ENCODE assay signal across 8 cellular contexts in genomic region chr12:113461666-113462065, GRCh38. TPM values are rescaled to one million over a fixed set of nuclear protein-coding genes. Genes with fewer than 3 reads are reported as not detected.
A peak's percentile ranks its signal among the peaks of the same experiment; 100 is the strongest.
DNase-seq lines count a peak whose midpoint lies in the region; ATAC-seq and TF ChIP-seq lines count a peak whose summit lies in the region.

No MANE protein-coding gene starts in this region.

- intact Hi-C loops in Calu3 (cut with micrococcal nuclease; ENCODE audit: unreplicated experiment) = loop anchor here (1.0 to 10.0 kb wide), 2 partner anchors 263 to 451 kb away; no protein-coding TSS in a partner anchor

- TF ChIP-seq CTCF in Calu3 (IDR thresholded peaks at IDR 0.05; ENCODE audit: unreplicated experiment) (peak; percentile 49), HFF-Myc (IDR thresholded peaks at IDR 0.05; ENCODE audit: low read depth, low read length, missing control alignments) (peak; percentile 64), SK-N-SH (IDR thresholded peaks at IDR 0.05) (peak; percentile 38; the same call in 1 of the 2 replicates)

- TF ChIP-seq EP300 in SK-N-SH (IDR thresholded peaks at IDR 0.05; ENCODE audit: borderline replicate concordance in 1 of 2, low read depth in 1 of 2, low read length in 1 of 2) = no peak

- no peak overlapping the region for H3K4me3 Mint-ChIP-seq in Calu3 (ENCODE audit: low read depth, unreplicated experiment)

- WGBS in SK-N-SH (ENCODE audit: low lambda C conversion rate) = 28% methylated on average over 5 of the region's 5 CpGs

- POLR2A ChIA-PET in SK-N-SH (lab: Yijun Ruan, JAX) = no interaction called here

- H3K36me3 ChIP-seq in SK-N-SH (replicated peaks in 1 of 2; ENCODE audit: control insufficient read depth in 1 of 2, insufficient read depth in 2 of 2, low read length in 1 of 2) = no peaks in the 10 kb centered on the region

- no peaks in the 10 kb centered on the region for H3K9me2 ChIP-seq in SK-N-SH

- no TSS peak for BruUV-seq in Calu3 (replicated peaks; lab: Mats Ljungman, UMichigan)

- CTCF ChIA-PET in Calu3 (lab: Charles Lee) = interaction anchor here (0.6 to 1.2 kb wide), 5 partner anchors 12 to 305 kb away, joined by 3 to 6 read pairs (median 4); partner anchors contain the start of gene SDSL
- CTCF ChIA-PET in SK-N-SH (lab: Yijun Ruan, JAX) = interaction anchor here (0.5 to 5.4 kb wide), 34 partner anchors 9 to 458 kb away, joined by 3 to 44 read pairs (median 4); partner anchors contain the start of gene SDS

- H3K27me3 Mint-ChIP-seq in Calu3 (ENCODE audit: unreplicated experiment) = peaks cover 98% of the 10 kb centered on the region

- no peak overlapping the region for H3K27ac Mint-ChIP-seq in Calu3 (ENCODE audit: unreplicated experiment)

- H3F3A ChIP-seq in SK-N-SH (replicated peaks; ENCODE audit: insufficient read depth) = no peaks in the 10 kb centered on the region

- no peak for ATAC-seq in GM21381 (IDR thresholded peaks at IDR 0.05; ENCODE audit: unreplicated experiment)
- ATAC-seq in GM21576 (IDR thresholded peaks at IDR 0.05; ENCODE audit: unreplicated experiment) = no peak

- H3K36me3 Mint-ChIP-seq in Calu3 (ENCODE audit: insufficient read depth, unreplicated experiment) = no peaks in the 10 kb centered on the region

- H3K27ac ChIP-seq in SK-N-SH (ENCODE audit: low read depth in 2 of 2, low read length in 1 of 2) = no peak overlapping the region

- no peak for DNase-seq in Calu3
- DNase-seq in HFF-Myc (ENCODE audit: extremely low read depth, low read depth) = no peak
- peak; percentile 68 for DNase-seq in SK-N-SH
- DNase-seq in kidney tubule cell (ENCODE audit: low spot score) = peak; percentile 32
- no peak for DNase-seq in putamen (ENCODE audit: low spot score)
- DNase-seq in Ammon's horn (ENCODE audit: low spot score) = no peak

- no peak overlapping the region for H3K4me2 ChIP-seq in SK-N-SH

- no peak overlapping the region for H2AFZ ChIP-seq in SK-N-SH (ENCODE audit: low read depth)

- peaks cover 62% of the 10 kb centered on the region for H3K27me3 ChIP-seq in SK-N-SH (ENCODE audit: insufficient read depth)

- H3K4me1 Mint-ChIP-seq in Calu3 (ENCODE audit: low read depth, unreplicated experiment) = peaks cover 20% of the 10 kb centered on the region

- peaks cover 3% of the 10 kb centered on the region for H3K9me3 Mint-ChIP-seq in Calu3 (ENCODE audit: low read depth, unreplicated experiment)

- no peaks in the 10 kb centered on the region for H3K79me2 ChIP-seq in SK-N-SH (ENCODE audit: insufficient read depth)

- no peaks in the 10 kb centered on the region for H3K9me3 ChIP-seq in SK-N-SH

- 0 out of 2 replicates have a peak, but pooled peaks cover 10% of the 10 kb centered on the region for H4K20me1 ChIP-seq in SK-N-SH (ENCODE audit: insufficient read depth)

- H3K4me3 ChIP-seq in HFF-Myc (replicated peaks; ENCODE audit: low read depth, low read length) (no peak overlapping the region), SK-N-SH (ENCODE audit: low read depth in 2 of 2, low read length in 1 of 2) (no peak overlapping the region)

- H3K9ac ChIP-seq in SK-N-SH = no peak overlapping the region

- no peak for TF ChIP-seq RAD21 in SK-N-SH (IDR thresholded peaks at IDR 0.05; ENCODE audit: low read length)

- H3K4me1 ChIP-seq in SK-N-SH (ENCODE audit: control insufficient read depth in 1 of 2, insufficient read depth in 2 of 2, low read depth in 1 of 2, low read length in 1 of 2) = no peaks in the 10 kb centered on the region; a peak in 1 of 4 replicates

TF ChIP-seq in SK-N-SH, 30 proteins besides CTCF, POLR2A, EP300 and RAD21:
- TF ChIP-seq PBX3 (IDR thresholded peaks at IDR 0.05) = no peak
- TF ChIP-seq POLR2AphosphoS5 (IDR thresholded peaks at IDR 0.05; ENCODE audit: low read depth, low read length) = no peak
- TF ChIP-seq IRF3 (IDR thresholded peaks at IDR 0.05; ENCODE audit: low read depth, low read length) = no peak
- no peak for TF ChIP-seq TAF1 (IDR thresholded peaks at IDR 0.05; ENCODE audit: borderline replicate concordance, low read depth, low read length)
- no peak for TF ChIP-seq REST (IDR thresholded peaks at IDR 0.05; ENCODE audit: low read depth, low read length)
- TF ChIP-seq, protein P1, sequence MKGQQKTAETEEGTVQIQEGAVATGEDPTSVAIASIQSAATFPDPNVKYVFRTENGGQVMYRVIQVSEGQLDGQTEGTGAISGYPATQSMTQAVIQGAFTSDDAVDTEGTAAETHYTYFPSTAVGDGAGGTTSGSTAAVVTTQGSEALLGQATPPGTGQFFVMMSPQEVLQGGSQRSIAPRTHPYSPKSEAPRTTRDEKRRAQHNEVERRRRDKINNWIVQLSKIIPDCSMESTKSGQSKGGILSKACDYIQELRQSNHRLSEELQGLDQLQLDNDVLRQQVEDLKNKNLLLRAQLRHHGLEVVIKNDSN (IDR thresholded peaks at IDR 0.05; ENCODE audit: borderline replicate concordance, low read depth) = no peak
- no peak for TF ChIP-seq MAX (IDR thresholded peaks at IDR 0.05; ENCODE audit: low read depth)

RNA-seq across cellular contexts. Expression of gene LHX5, which starts 10.0 kb away (rescaled TPM):
- not detected in 2 replicates for total RNA-seq in Calu3 (2022)
- not detected in 2 replicates for polyA plus RNA-seq in SK-N-SH (2012; rRNA removed)
- polyA plus RNA-seq in SK-N-SH (2012; cell fraction: cytosol; rRNA removed) = not detected in 2 replicates
- polyA plus RNA-seq in SK-N-SH (2012; cell fraction: nucleus; rRNA removed) = 0.01 TPM in 1 of 2 replicates, not detected in the other

RNA-seq across cellular contexts. Expression of gene SDSL, which starts 39.5 kb away (rescaled TPM):
- total RNA-seq in Calu3 (2022) = 19.9 and 25.5 TPM in 2 replicates
- 32.4 and 33.7 TPM in 2 replicates for polyA plus RNA-seq in SK-N-SH (2012; rRNA removed)
- polyA plus RNA-seq in SK-N-SH (2012; cell fraction: cytosol; rRNA removed) = 16.7 and 24.6 TPM in 2 replicates
- 28.1 and 36.0 TPM in 2 replicates for polyA plus RNA-seq in SK-N-SH (2012; cell fraction: nucleus; rRNA removed)

RNA-seq across cellular contexts. Expression of gene SDS, which starts 58.0 kb away (rescaled TPM):
- total RNA-seq in Calu3 (2022) = 0.26 TPM in 1 of 2 replicates, not detected in the other
- 0.08 and 0.10 TPM in 2 replicates for polyA plus RNA-seq in SK-N-SH (2012; rRNA removed)
- 0.03 and 0.06 TPM in 2 replicates for polyA plus RNA-seq in SK-N-SH (2012; cell fraction: cytosol; rRNA removed)
- polyA plus RNA-seq in SK-N-SH (2012; cell fraction: nucleus; rRNA removed) = 0.04 and 0.10 TPM in 2 replicates

Comparison
In these comparisons a context has a peak if more than half of its experiments do, and no peak if none do; other contexts are left out.
1. DNase-seq: peak in SK-N-SH (single experiment) and kidney tubule cell (single experiment); none in Calu3 (single experiment), HFF-Myc (single experiment), putamen (single experiment) and Ammon's horn (single experiment).
2. Peak in every context shown above with its lines, with median percentiles within 50 percentile points of each other: CTCF ChIP-seq.